In genomic region chr1:24318988-24319863, GRCh38 we compare ENCODE assay signal across 8 cellular contexts. TPM values are rescaled to one million over a fixed set of nuclear protein-coding genes. Genes with fewer than 3 reads are reported as not detected.
A peak's percentile ranks its signal among the peaks of the same experiment; 100 is the strongest.
DNase-seq lines count a peak whose midpoint lies in the region; ATAC-seq, FAIRE-seq and TF ChIP-seq lines count a peak whose summit lies in the region.

GRHL3 (plus strand) TSS chr1:24319357; CDS start chr1:24319552, 195 bp downstream.

- no CpG with 5 or more reads among the region's 22 CpGs for WGBS in iPS DF 6.9 (ENCODE audit: insufficient coverage, insufficient read length)
- WGBS in suprapubic skin, result 11% methylated on average over 22 of the region's 22 CpGs

- peaks cover 83% of the 10 kb centered on the region for H3K27me3 Mint-ChIP-seq in activated CD4-positive, alpha-beta T cell treated with anti-CD3 and anti-CD28 coated beads, Interleukin-2, amount 10 ng/mL, durations not matched to agents 7 days and 5 days

- peaks cover 5% of the 10 kb centered on the region; the same call in 1 of the 2 replicates for H3K4me1 ChIP-seq in iPS DF 6.9 (ENCODE audit: control insufficient read depth, insufficient read depth, low read length)
- H3K4me1 ChIP-seq in suprapubic skin, result peaks cover 63% of the 10 kb centered on the region

- POLR2A ChIA-PET in activated CD4-positive, alpha-beta T cell treated with anti-CD3 and anti-CD28 coated beads, Interleukin-2, amount 10 ng/mL, durations not matched to agents 7 days and 5 days (lab: Charles Lee), result no interaction called here

- no peaks in the 10 kb centered on the region for H3K9me3 Mint-ChIP-seq in activated CD4-positive, alpha-beta T cell treated with anti-CD3 and anti-CD28 coated beads, Interleukin-2, amount 10 ng/mL, durations not matched to agents 7 days and 5 days

- H3K4me3 Mint-ChIP-seq in activated CD4-positive, alpha-beta T cell treated with anti-CD3 and anti-CD28 coated beads, Interleukin-2, amount 10 ng/mL, durations not matched to agents 7 days and 5 days, result no peak within 1 kb of the TSS

- H3K36me3 Mint-ChIP-seq in activated CD4-positive, alpha-beta T cell treated with anti-CD3 and anti-CD28 coated beads, Interleukin-2, amount 10 ng/mL, durations not matched to agents 7 days and 5 days (ENCODE audit: low read depth), result no peaks in the 10 kb centered on the region

- H3K4me3 ChIP-seq in iPS DF 6.9 (ENCODE audit: low read length) (peak within 1 kb of the TSS; percentile 28; the same call in 1 of the 2 replicates), suprapubic skin (peak within 1 kb of the TSS; percentile 50)

- H3K27me3 ChIP-seq in iPS DF 6.9 (ENCODE audit: control insufficient read depth, insufficient read depth, low read length), result peaks cover 15% of the 10 kb centered on the region; the same call in 1 of the 2 replicates
- no peaks in the 10 kb centered on the region for H3K27me3 ChIP-seq in suprapubic skin

- CTCF ChIA-PET in activated CD4-positive, alpha-beta T cell treated with anti-CD3 and anti-CD28 coated beads, Interleukin-2, amount 10 ng/mL, durations not matched to agents 7 days and 5 days (lab: Charles Lee), result interaction anchor here (1.0 to 2.6 kb wide), 2 partner anchors 17 to 72 kb away, joined by 3 to 14 read pairs; no protein-coding TSS in a partner anchor

- no peak for FAIRE-seq in D721Med (lab: Jason Lieb, UNC)

- peak; percentile 14 for DNase-seq in activated CD4-positive, alpha-beta T cell treated with anti-CD3 and anti-CD28 coated beads, Interleukin-2, amount 50 U/mL, for 1 hour
- no peak for DNase-seq in activated CD4-positive, alpha-beta T cell treated with anti-CD3 and anti-CD28 coated beads, Interleukin-2, amount 10 ng/mL, durations not matched to agents 7 days and 5 days
- DNase-seq in SW480 (ENCODE audit: low spot score) (peak; percentile 82), iPS DF 6.9 (ENCODE audit: low read depth, low spot score) (peak; percentile 71), suprapubic skin (ENCODE audit: low spot score in 2 of 2) (no peak), D721Med (ENCODE audit: insufficient read length, low spot score) (no peak)

- ATAC-seq in GM21529 (IDR thresholded peaks at IDR 0.05; ENCODE audit: unreplicated experiment), result no peak
- ATAC-seq in HG03280 (IDR thresholded peaks at IDR 0.05; ENCODE audit: unreplicated experiment), result no peak

- no peak for TF ChIP-seq POLR2A in suprapubic skin (IDR thresholded peaks at IDR 0.05)

- no peak for TF ChIP-seq CTCF in suprapubic skin (IDR thresholded peaks at IDR 0.05)
- TF ChIP-seq CTCF in D721Med (IDR thresholded peaks at IDR 0.05; ENCODE audit: insufficient read depth, missing control alignments), result no peak

- H3K36me3 ChIP-seq in iPS DF 6.9 (ENCODE audit: control insufficient read depth, insufficient read depth, low read length), result no peaks in the 10 kb centered on the region
- H3K36me3 ChIP-seq in suprapubic skin, result no peaks in the 10 kb centered on the region

- no peak within 1 kb of the TSS for H3K27ac Mint-ChIP-seq in activated CD4-positive, alpha-beta T cell treated with anti-CD3 and anti-CD28 coated beads, Interleukin-2, amount 10 ng/mL, durations not matched to agents 7 days and 5 days

- no peak within 1 kb of the TSS for H3K27ac ChIP-seq in iPS DF 6.9 (ENCODE audit: low read length)
- H3K27ac ChIP-seq in suprapubic skin, result peak within 1 kb of the TSS; percentile 79

- H3K4me1 Mint-ChIP-seq in activated CD4-positive, alpha-beta T cell treated with anti-CD3 and anti-CD28 coated beads, Interleukin-2, amount 10 ng/mL, durations not matched to agents 7 days and 5 days, result peaks cover 38% of the 10 kb centered on the region

- no peaks in the 10 kb centered on the region for H3K9me3 ChIP-seq in iPS DF 6.9 (ENCODE audit: control insufficient read depth, insufficient read depth, low read length)
- no peaks in the 10 kb centered on the region for H3K9me3 ChIP-seq in suprapubic skin

- TF ChIP-seq EP300 in suprapubic skin (IDR thresholded peaks at IDR 0.05), result no peak

RNA-seq across cellular contexts. Expression of gene GRHL3, which starts in this region (rescaled TPM):
- total RNA-seq in activated CD4-positive, alpha-beta T cell treated with anti-CD3 and anti-CD28 coated beads, Interleukin-2, amount 10 ng/mL, durations not matched to agents 7 days and 5 days, result not detected
- total RNA-seq in suprapubic skin, result 100 to 1,000 TPM in 3 of 4 donors, 10 to 100 TPM in 1; 93.6 to 154 (median 129) TPM

Comparison
In these comparisons a context has a peak if more than half of its experiments do, and no peak if none do; other contexts are left out.
1. RNA of gene GRHL3 (total RNA-seq): 93.6 to 154 TPM in suprapubic skin; not detected in activated CD4-positive, alpha-beta T cell treated with anti-CD3 and anti-CD28 coated beads, Interleukin-2, amount 10 ng/mL, durations not matched to agents 7 days and 5 days; every median in the first group is over 10 times any median in the second.
2. DNase-seq: peak in activated CD4-positive, alpha-beta T cell treated with anti-CD3 and anti-CD28 coated beads, Interleukin-2, amount 50 U/mL, for 1 hour (single experiment), SW480 (single experiment) and iPS DF 6.9 (single experiment); none in activated CD4-positive, alpha-beta T cell treated with anti-CD3 and anti-CD28 coated beads, Interleukin-2, amount 10 ng/mL, durations not matched to agents 7 days and 5 days (single experiment), suprapubic skin (0 of 2) and D721Med (single experiment).